10 cellular contexts compared by ENCODE assay signal in genomic region chr12:2690348-2691000, GRCh38.
DNase-seq lines count a peak whose midpoint lies in the region; ATAC-seq and TF ChIP-seq lines count a peak whose summit lies in the region.
"Had no signal": no experiment of that assay in that cellular context is flagged by ENCODE, and none has a peak within 500 bp of the region (broad histone marks: within the 10 kb centered on the region; RNA-seq: fewer than 3 reads in every experiment).

No MANE protein-coding gene starts in this region.

- peaks cover 42 to 55% (median 52%) of the 10 kb centered on the region in 3 donors for H3K4me1 Mint-ChIP-seq in CD8-positive, alpha-beta memory T cell
- peaks cover 15% of the 10 kb centered on the region for H3K4me1 Mint-ChIP-seq in endodermal cell

- POLR2A ChIA-PET in CD8-positive, alpha-beta memory T cell (lab: Charles Lee), result interaction anchor here (1.0 to 1.7 kb wide), 4 partner anchors 7 to 187 kb away, joined by 3 to 18 read pairs (median 8); partner anchors contain the start of genes FKBP4, FOXM1 and RHNO1

- H3K27ac Mint-ChIP-seq in CD8-positive, alpha-beta memory T cell, result peak overlapping the region; percentile 86 to 99 (median 94)
- peak overlapping the region; percentile 71 for H3K27ac Mint-ChIP-seq in endodermal cell

- no peak for ATAC-seq in GM21390 (IDR thresholded peaks at IDR 0.05; ENCODE audit: unreplicated experiment)

- H3K4me2 ChIP-seq in Karpas-422 (ENCODE audit: low read depth, low read length, poor library complexity, severe bottlenecking), result peak overlapping the region; percentile 66

- peaks cover 4 to 6% of the 10 kb centered on the region in 2 donors for H3K27me3 Mint-ChIP-seq in CD8-positive, alpha-beta memory T cell
- H3K27me3 Mint-ChIP-seq in endodermal cell (ENCODE audit: insufficient read depth), result peaks cover 44% of the 10 kb centered on the region

- TF ChIP-seq CTCF in endodermal cell (conservative IDR thresholded peaks at IDR 0.05) (no peak), ovary (IDR thresholded peaks at IDR 0.05) (no peak)

- H3K36me3 ChIP-seq in CD8-positive, alpha-beta memory T cell (ENCODE audit: insufficient read depth, low read length), result no peaks in the 10 kb centered on the region
- H3K36me3 ChIP-seq in Karpas-422 (ENCODE audit: insufficient read depth, low read length) (no peaks in the 10 kb centered on the region), endodermal cell (ENCODE audit: control insufficient read depth, insufficient read depth, low read length) (no peaks in the 10 kb centered on the region), ovary (no peaks in the 10 kb centered on the region)

- no peaks in the 10 kb centered on the region for H4K20me1 ChIP-seq in Karpas-422 (ENCODE audit: insufficient read depth, low read depth, low read length)

- 71 to 78% methylated on average over 11 to 14 of the region's 14 CpGs for WGBS in endodermal cell (ENCODE audit: insufficient coverage in 1 of 2, insufficient read length in 1 of 2), 2 experiments
- WGBS in ovary, 3 donors, result 63 to 68% (median 68%) methylated on average over 14 of the region's 14 CpGs

- H3K4me3 ChIP-seq in CD8-positive, alpha-beta memory T cell (ENCODE audit: low read length), result peak overlapping the region; percentile 63
- peak overlapping the region; percentile 60; the same call in 1 of the 2 replicates for H3K4me3 ChIP-seq in Karpas-422 (ENCODE audit: low read length)
- peak overlapping the region; percentile 81 for H3K4me3 ChIP-seq in endodermal cell (ENCODE audit: low read length)
- peak overlapping the region; percentile 18 for H3K4me3 ChIP-seq in ovary

- no peaks in the 10 kb centered on the region for H3K9me3 Mint-ChIP-seq in CD8-positive, alpha-beta memory T cell
- H3K9me3 Mint-ChIP-seq in endodermal cell, result no peaks in the 10 kb centered on the region

- H3K4me3 Mint-ChIP-seq in CD8-positive, alpha-beta memory T cell, result peak overlapping the region; percentile 89 to 98 (median 94)
- H3K4me3 Mint-ChIP-seq in endodermal cell, result peak overlapping the region; percentile 67

- TF ChIP-seq POLR2A in ovary (IDR thresholded peaks at IDR 0.05), result no peak

- H3K36me3 Mint-ChIP-seq in CD8-positive, alpha-beta memory T cell, result peaks cover 0 to 17% (median 0%) of the 10 kb centered on the region in 3 donors
- H3K36me3 Mint-ChIP-seq in endodermal cell (ENCODE audit: low read depth), result no peaks in the 10 kb centered on the region

- H3K9me3 ChIP-seq in CD8-positive, alpha-beta memory T cell (ENCODE audit: low read length), result no peaks in the 10 kb centered on the region
- H3K9me3 ChIP-seq in Karpas-422 (ENCODE audit: low read length) (no peaks in the 10 kb centered on the region), endodermal cell (ENCODE audit: control insufficient read depth, low read length) (no peaks in the 10 kb centered on the region), ovary (no peaks in the 10 kb centered on the region)

- CTCF ChIA-PET in CD8-positive, alpha-beta memory T cell (lab: Charles Lee), result interaction anchor here (0.9 to 3.3 kb wide), 11 partner anchors 7 to 185 kb away, joined by 3 to 20 read pairs (median 4); partner anchors contain the start of genes FKBP4 and ITFG2

- H3K9me2 ChIP-seq in Karpas-422 (replicated peaks; ENCODE audit: insufficient read depth, low read length), result no peaks in the 10 kb centered on the region

- peaks cover 26% of the 10 kb centered on the region for H3K4me1 ChIP-seq in CD8-positive, alpha-beta memory T cell (ENCODE audit: insufficient read depth, low read length)
- H3K4me1 ChIP-seq in Karpas-422 (ENCODE audit: low read length) (peaks cover 33% of the 10 kb centered on the region), endodermal cell (ENCODE audit: control insufficient read depth, insufficient read depth, low read length) (no peaks in the 10 kb centered on the region), ovary (ENCODE audit: insufficient read depth) (peaks cover 6% of the 10 kb centered on the region)

- H3K79me2 ChIP-seq in Karpas-422 (ENCODE audit: low read length), result no peaks in the 10 kb centered on the region

- no peak for DNase-seq in CD8-positive, alpha-beta memory T cell
- no peak for DNase-seq in Karpas-422
- no peak for DNase-seq in endodermal cell
- DNase-seq in ovary, result no peak
- DNase-seq in SHP77 (lab: John Stamatoyannopoulos, UW), result no peak
- DNase-seq in NCI-H1436 (lab: John Stamatoyannopoulos, UW), result no peak
- no peak for DNase-seq in islet precursor cell
- DNase-seq: caudate nucleus, NCI-H226 had no signal

- intact Hi-C loops in ovary (cut with DNase I), result no loop called here

- H3K27ac ChIP-seq in CD8-positive, alpha-beta memory T cell (ENCODE audit: low read depth, low read length), result peak overlapping the region; percentile 65
- H3K27ac ChIP-seq in Karpas-422 (ENCODE audit: low read length) (no peak overlapping the region), endodermal cell (ENCODE audit: low read depth, low read length) (no peak overlapping the region), ovary (no peak overlapping the region)

- TF ChIP-seq EP300 in ovary (IDR thresholded peaks at IDR 0.05), result no peak

- H2AFZ ChIP-seq in Karpas-422 (ENCODE audit: low read length), result no peak overlapping the region

- H3K27me3 ChIP-seq in CD8-positive, alpha-beta memory T cell (ENCODE audit: insufficient read depth, low read length, poor library complexity, severe bottlenecking), result no peaks in the 10 kb centered on the region
- H3K27me3 ChIP-seq in Karpas-422 (ENCODE audit: low read length), result no peaks in the 10 kb centered on the region
- peaks cover 29% of the 10 kb centered on the region for H3K27me3 ChIP-seq in endodermal cell (ENCODE audit: control insufficient read depth, insufficient read depth, low read length, poor library complexity, severe bottlenecking)
- H3K27me3 ChIP-seq in ovary, result no peaks in the 10 kb centered on the region

- H3K9ac ChIP-seq in Karpas-422 (ENCODE audit: low read length) (no peak overlapping the region), endodermal cell (ENCODE audit: extremely low read depth, low read length, poor library complexity, severe bottlenecking) (no peak overlapping the region)

Comparison
In these comparisons a context has a peak if more than half of its experiments do, and no peak if none do; other contexts are left out.
1. H3K4me3 ChIP-seq: peak in every context shown above with its lines; median percentile 81 in endodermal cell; 63 in CD8-positive, alpha-beta memory T cell; 60 in Karpas-422; 18 in ovary.